ENCODE assay signal across 18 cellular contexts in genomic region chr18:34632323-34632722, GRCh38.
DNase-seq lines count a peak whose midpoint lies in the region; ATAC-seq and TF ChIP-seq lines count a peak whose summit lies in the region.
"Had no signal": no experiment of that assay in that cellular context is flagged by ENCODE, and none has a peak within 500 bp of the region (broad histone marks: within the 10 kb centered on the region; RNA-seq: fewer than 3 reads in every experiment).

No MANE protein-coding gene starts in this region.

- H3K79me2 ChIP-seq in GM23338 (replicated peaks; ENCODE audit: insufficient read depth) (no peaks in the 10 kb centered on the region), mesendoderm (ENCODE audit: control insufficient read depth, insufficient read depth, low read length) (peaks cover 2% of the 10 kb centered on the region)

- H3K27ac Mint-ChIP-seq in GM23338, result no peak overlapping the region

- H3K4me1 Mint-ChIP-seq in GM23338, result peaks cover under 1% of the 10 kb centered on the region; the same call in 1 of the 3 replicates

- peaks cover 6% of the 10 kb centered on the region for H3K79me1 ChIP-seq in mesendoderm (ENCODE audit: low read length)

- H4K8ac ChIP-seq in mesendoderm (ENCODE audit: low read depth, low read length), result no peak overlapping the region

- H3K18ac ChIP-seq in mesendoderm (ENCODE audit: low read length), result peak overlapping the region; percentile 68

- H3K9ac ChIP-seq in mesendoderm (ENCODE audit: low read length), result no peak overlapping the region
- H3K9ac ChIP-seq: SK-N-SH had no signal

- no peak overlapping the region for H3K56ac ChIP-seq in mesendoderm (ENCODE audit: low read length)

- DNase-seq in NCI-H345 (lab: John Stamatoyannopoulos, UW), result peak; percentile 8
- DNase-seq in NCI-H345 treated with DMSO at 0.1 percent for 48 hours (lab: John Stamatoyannopoulos, UW; ENCODE audit: unreplicated experiment), result no peak
- DNase-seq in GM23338 (ENCODE audit: low spot score), result no peak
- peak; percentile 95 for DNase-seq in cerebellar cortex (ENCODE audit: low spot score)
- no peak for DNase-seq in mesendoderm
- no peak for DNase-seq in NCI-H82 (lab: John Stamatoyannopoulos, UW)
- DNase-seq: Calu3, IMR-90, KG1, MG63, NCI-H2171, NCI-H226, NCI-H524 treated with DMSO at 0.1 percent for 48 hours, SK-N-SH, SW 1271 had no signal

- H2BK5ac ChIP-seq in mesendoderm (ENCODE audit: low read length), result no peak overlapping the region

- no CpG with 5 or more reads among the region's 3 CpGs for WGBS in mesendoderm (ENCODE audit: extremely low coverage, insufficient coverage, low lambda C conversion rate)

- H3K4me3 Mint-ChIP-seq in GM23338, result no peak overlapping the region

- H3K9me2 ChIP-seq in GM23338 (ENCODE audit: insufficient read depth), result no peaks in the 10 kb centered on the region
- H3K9me2 ChIP-seq: SK-N-SH had no signal

- H3K9me3 Mint-ChIP-seq in GM23338, result no peaks in the 10 kb centered on the region

- ATAC-seq in GM23338, result peak; percentile 33; the same call in 1 of the 3 replicates
- ATAC-seq in GM19395 (IDR thresholded peaks at IDR 0.05; ENCODE audit: unreplicated experiment), result no peak
- no peak for ATAC-seq in HG03135 (IDR thresholded peaks at IDR 0.05; ENCODE audit: unreplicated experiment)
- ATAC-seq: HCT116 had no signal

- no peak overlapping the region for H3K4me3 ChIP-seq in GM23338
- H3K4me3 ChIP-seq in mesendoderm (ENCODE audit: low read length), result no peak overlapping the region
- H3K4me3 ChIP-seq: MG63 had no signal

- H3K36me3 ChIP-seq in GM23338 (ENCODE audit: insufficient read depth), result no peaks in the 10 kb centered on the region
- H3K36me3 ChIP-seq in mesendoderm (ENCODE audit: control insufficient read depth, insufficient read depth, low read length), result no peaks in the 10 kb centered on the region
- H3K36me3 ChIP-seq: MG63 had no signal

- peaks cover 2% of the 10 kb centered on the region for H3K27me3 Mint-ChIP-seq in GM23338 (ENCODE audit: insufficient read depth, low read depth, poor library complexity)

- no peak for TF ChIP-seq CTCF in GM23338 (conservative IDR thresholded peaks at IDR 0.05; ENCODE audit: low read depth in 2 of 2)

- H4K5ac ChIP-seq in mesendoderm (ENCODE audit: low read length), result no peak overlapping the region

- H3K4me1 ChIP-seq in GM23338 (ENCODE audit: insufficient read depth) (no peaks in the 10 kb centered on the region), mesendoderm (ENCODE audit: control insufficient read depth, low read depth, low read length) (peaks cover 3% of the 10 kb centered on the region)

- H2BK15ac ChIP-seq in mesendoderm (replicated peaks; ENCODE audit: low read depth), result no peak overlapping the region

- H3K23ac ChIP-seq in mesendoderm (ENCODE audit: low read length), result no peak overlapping the region

- no peak overlapping the region for H3K4ac ChIP-seq in mesendoderm (ENCODE audit: low read depth, low read length)

- H3K4me2 ChIP-seq in GM23338, result no peak overlapping the region
- H3K4me2 ChIP-seq in mesendoderm (ENCODE audit: low read length), result no peak overlapping the region
- H3K4me2 ChIP-seq: SK-N-SH had no signal

- H4K20me1 ChIP-seq in GM23338 (replicated peaks; ENCODE audit: insufficient read depth), result no peaks in the 10 kb centered on the region

- H2AFZ ChIP-seq in GM23338, result no peak overlapping the region; the same call in 1 of the 2 replicates

- no peaks in the 10 kb centered on the region for H3F3A ChIP-seq in GM23338 (replicated peaks; ENCODE audit: low read depth)

- H2BK120ac ChIP-seq in mesendoderm (ENCODE audit: low read depth, low read length), result no peak overlapping the region

- H2AK5ac ChIP-seq in mesendoderm (ENCODE audit: low read length), result no peak overlapping the region

- H3K27me3 ChIP-seq in GM23338 (ENCODE audit: insufficient read depth) (no peaks in the 10 kb centered on the region), mesendoderm (ENCODE audit: insufficient read depth, low read length, poor library complexity) (no peaks in the 10 kb centered on the region)
- H3K27me3 ChIP-seq: MG63 had no signal

- no peaks in the 10 kb centered on the region for H3K36me3 Mint-ChIP-seq in GM23338 (ENCODE audit: low read depth)

- no peak overlapping the region for H3K27ac ChIP-seq in GM23338 (ENCODE audit: low read depth)
- H3K27ac ChIP-seq in mesendoderm (ENCODE audit: low read depth, low read length), result no peak overlapping the region

TF ChIP-seq in GM23338, 12 proteins besides CTCF, POLR2A, EP300 and RAD21:
- TF ChIP-seq, protein P1, sequence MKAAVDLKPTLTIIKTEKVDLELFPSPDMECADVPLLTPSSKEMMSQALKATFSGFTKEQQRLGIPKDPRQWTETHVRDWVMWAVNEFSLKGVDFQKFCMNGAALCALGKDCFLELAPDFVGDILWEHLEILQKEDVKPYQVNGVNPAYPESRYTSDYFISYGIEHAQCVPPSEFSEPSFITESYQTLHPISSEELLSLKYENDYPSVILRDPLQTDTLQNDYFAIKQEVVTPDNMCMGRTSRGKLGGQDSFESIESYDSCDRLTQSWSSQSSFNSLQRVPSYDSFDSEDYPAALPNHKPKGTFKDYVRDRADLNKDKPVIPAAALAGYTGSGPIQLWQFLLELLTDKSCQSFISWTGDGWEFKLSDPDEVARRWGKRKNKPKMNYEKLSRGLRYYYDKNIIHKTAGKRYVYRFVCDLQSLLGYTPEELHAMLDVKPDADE (IDR thresholded peaks at IDR 0.05), result no peak
- no peak for TF ChIP-seq ZNF331 (CRISPR knock-in tag; IDR thresholded peaks at IDR 0.05; ENCODE audit: low read depth)
- no peak for TF ChIP-seq REST (IDR thresholded peaks at IDR 0.05; ENCODE audit: unreplicated experiment)
- TF ChIP-seq ZNF114 (CRISPR knock-in tag; IDR thresholded peaks at IDR 0.05), result no peak
- TF ChIP-seq NANOG (IDR thresholded peaks at IDR 0.05; ENCODE audit: borderline replicate concordance), result no peak
- no peak for TF ChIP-seq CREB1 (CRISPR knock-in tag; IDR thresholded peaks at IDR 0.05; ENCODE audit: low read depth)
- no peak for TF ChIP-seq EZH2 (IDR thresholded peaks at IDR 0.05; ENCODE audit: low read depth, unreplicated experiment)

Comparison
In these comparisons a context has a peak if more than half of its experiments do, and no peak if none do; other contexts are left out.
1. DNase-seq: peak in NCI-H345 (single experiment) and cerebellar cortex (single experiment); none in NCI-H345 treated with DMSO at 0.1 percent for 48 hours (single experiment), GM23338 (single experiment), mesendoderm (single experiment) and NCI-H82 (single experiment).